In genomic region chr6:11604836-11605506, GRCh38 we compare ENCODE assay signal across 24 cellular contexts.
DNase-seq lines count a peak whose midpoint lies in the region; ATAC-seq and TF ChIP-seq lines count a peak whose summit lies in the region.
"Had no signal": no experiment of that assay in that cellular context is flagged by ENCODE, and none has a peak within 500 bp of the region (broad histone marks: within the 10 kb centered on the region; RNA-seq: fewer than 3 reads in every experiment).

No MANE protein-coding gene starts in this region.

- no peaks in the 10 kb centered on the region for H3K36me3 ChIP-seq in Caco-2 (ENCODE audit: control insufficient read depth, insufficient read depth, low read length)
- H3K36me3 ChIP-seq: adrenal gland, cardiac muscle cell, prostate gland, tibial artery had no signal

- intact Hi-C loops in Caco-2 (cut with micrococcal nuclease; ENCODE audit: unreplicated experiment) = no loop called here
- intact Hi-C loops in right cardiac atrium (cut with DNase I) = no loop called here

- H3K9me3 Mint-ChIP-seq in Caco-2 (ENCODE audit: unreplicated experiment) = peaks cover 33% of the 10 kb centered on the region
- no peaks in the 10 kb centered on the region for H3K9me3 Mint-ChIP-seq in osteocyte (ENCODE audit: unreplicated experiment)
- H3K9me3 Mint-ChIP-seq in natural killer cell treated with Interleukin-12 subunit alpha and Interleukin-12 subunit beta and Interleukin-15 and Interleukin-18, amount 100 ng/mL, for 72 hours = no peaks in the 10 kb centered on the region
- H3K9me3 Mint-ChIP-seq: naive thymus-derived CD8-positive, alpha-beta T cell; stimulated activated memory B cell treated with anti-CD40 and anti-IgM and Interleukin-4, amounts not matched to agents 10 μg/mL and 1 μg/mL and 100 μg/mL, for 72 hours; T-helper 1 cell treated with Interleukin-12 subunit alpha and Interleukin-12 subunit beta and Interleukin-4 antibody, amounts not matched to agents 30 μg/mL and 1 μg/mL, for 36 hours had no signal

- 53% methylated on average over 5 of the region's 5 CpGs for WGBS in right cardiac atrium

- peaks cover 4% of the 10 kb centered on the region for H3K36me3 Mint-ChIP-seq in Caco-2 (ENCODE audit: insufficient read depth, unreplicated experiment)
- peaks cover 2% of the 10 kb centered on the region for H3K36me3 Mint-ChIP-seq in osteocyte (ENCODE audit: unreplicated experiment)
- no peaks in the 10 kb centered on the region for H3K36me3 Mint-ChIP-seq in natural killer cell treated with Interleukin-12 subunit alpha and Interleukin-12 subunit beta and Interleukin-15 and Interleukin-18, amount 100 ng/mL, for 72 hours
- H3K36me3 Mint-ChIP-seq: naive thymus-derived CD8-positive, alpha-beta T cell; stimulated activated memory B cell treated with anti-CD40 and anti-IgM and Interleukin-4, amounts not matched to agents 10 μg/mL and 1 μg/mL and 100 μg/mL, for 72 hours had no signal

- H3K4me3 ChIP-seq in Caco-2 (ENCODE audit: low read depth, low read length) = no peak overlapping the region
- H3K4me3 ChIP-seq in NB4 (ENCODE audit: low read depth, low read length) = no peak overlapping the region
- no peak overlapping the region for H3K4me3 ChIP-seq in right cardiac atrium (ENCODE audit: low read length)
- H3K4me3 ChIP-seq: adrenal gland, cardiac muscle cell, lung, prostate gland, tibial artery had no signal

- peaks cover 69% of the 10 kb centered on the region for H3K4me1 ChIP-seq in Caco-2
- peaks cover 15% of the 10 kb centered on the region for H3K4me1 ChIP-seq in right cardiac atrium (ENCODE audit: control insufficient read depth, insufficient read depth, low read length)

- POLR2A ChIA-PET in Caco-2 (lab: Charles Lee) = no interaction called here

- CTCF ChIA-PET in Caco-2 (lab: Charles Lee) = no interaction called here

- H3K4me3 Mint-ChIP-seq in Caco-2 (ENCODE audit: unreplicated experiment) (no peak overlapping the region), osteocyte (ENCODE audit: unreplicated experiment) (no peak overlapping the region)
- no peak overlapping the region for H3K4me3 Mint-ChIP-seq in natural killer cell treated with Interleukin-12 subunit alpha and Interleukin-12 subunit beta and Interleukin-15 and Interleukin-18, amount 100 ng/mL, for 72 hours
- H3K4me3 Mint-ChIP-seq: stimulated activated memory B cell treated with anti-CD40 and anti-IgM and Interleukin-4, amounts not matched to agents 10 μg/mL and 1 μg/mL and 100 μg/mL, for 72 hours; T-helper 1 cell treated with Interleukin-12 subunit alpha and Interleukin-12 subunit beta and Interleukin-4 antibody, amounts not matched to agents 30 μg/mL and 1 μg/mL, for 36 hours had no signal

- H3K27ac Mint-ChIP-seq in Caco-2 (ENCODE audit: unreplicated experiment) = peak overlapping the region; percentile 19
- peak overlapping the region; percentile 43 for H3K27ac Mint-ChIP-seq in osteocyte (ENCODE audit: unreplicated experiment)
- H3K27ac Mint-ChIP-seq in natural killer cell treated with Interleukin-12 subunit alpha and Interleukin-12 subunit beta and Interleukin-15 and Interleukin-18, amount 100 ng/mL, for 72 hours = no peak overlapping the region
- H3K27ac Mint-ChIP-seq: stimulated activated memory B cell treated with anti-CD40 and anti-IgM and Interleukin-4, amounts not matched to agents 10 μg/mL and 1 μg/mL and 100 μg/mL, for 72 hours; T-helper 1 cell treated with Interleukin-12 subunit alpha and Interleukin-12 subunit beta and Interleukin-4 antibody, amounts not matched to agents 30 μg/mL and 1 μg/mL, for 36 hours had no signal

- no peak overlapping the region for H3K27ac ChIP-seq in right cardiac atrium (ENCODE audit: low read length)
- H3K27ac ChIP-seq: adrenal gland, cardiac muscle cell, prostate gland, tibial artery had no signal

- H3K27me3 Mint-ChIP-seq in Caco-2 (ENCODE audit: insufficient read depth, unreplicated experiment) = no peaks in the 10 kb centered on the region
- H3K27me3 Mint-ChIP-seq in osteocyte (ENCODE audit: unreplicated experiment) = no peaks in the 10 kb centered on the region
- H3K27me3 Mint-ChIP-seq in natural killer cell treated with Interleukin-12 subunit alpha and Interleukin-12 subunit beta and Interleukin-15 and Interleukin-18, amount 100 ng/mL, for 72 hours = peaks cover 36 to 39% of the 10 kb centered on the region in 2 donors

- ATAC-seq in right cardiac atrium (peak; percentile 42 to 50), GM19397 (IDR thresholded peaks at IDR 0.05; ENCODE audit: unreplicated experiment) (no peak)
- no peak for ATAC-seq in natural killer cell treated with Interleukin-12 subunit alpha and Interleukin-12 subunit beta and Interleukin-15 and Interleukin-18, amount 100 ng/mL, for 72 hours
- ATAC-seq: esophagus mucosa; naive thymus-derived CD8-positive, alpha-beta T cell; stimulated activated memory B cell treated with anti-CD40 and anti-IgM and Interleukin-4, amounts not matched to agents 10 μg/mL and 1 μg/mL and 100 μg/mL, for 72 hours had no signal

- BruUV-seq in Caco-2 (replicated peaks; lab: Mats Ljungman, UMichigan) = no TSS peak

- H3K4me1 Mint-ChIP-seq in Caco-2 (ENCODE audit: low read depth, unreplicated experiment) = peaks cover 57% of the 10 kb centered on the region
- H3K4me1 Mint-ChIP-seq in osteocyte (ENCODE audit: unreplicated experiment) = peaks cover 50% of the 10 kb centered on the region
- peaks cover 6 to 7% of the 10 kb centered on the region in 2 donors for H3K4me1 Mint-ChIP-seq in natural killer cell treated with Interleukin-12 subunit alpha and Interleukin-12 subunit beta and Interleukin-15 and Interleukin-18, amount 100 ng/mL, for 72 hours (ENCODE audit: low read depth in 2 of 2)
- H3K4me1 Mint-ChIP-seq: stimulated activated memory B cell treated with anti-CD40 and anti-IgM and Interleukin-4, amounts not matched to agents 10 μg/mL and 1 μg/mL and 100 μg/mL, for 72 hours had no signal

- TF ChIP-seq POLR2A in NB4 (IDR thresholded peaks at IDR 0.05; ENCODE audit: extremely low read depth, insufficient read length) = no peak

- DNase-seq in Caco-2 = no peak
- peak; percentile 25 for DNase-seq in NB4 (ENCODE audit: low read depth)
- peak in 2 of 3 donors; percentile 33 to 73 for DNase-seq in right cardiac atrium
- peak; percentile 34 for DNase-seq in osteocyte (ENCODE audit: extremely low spot score, unreplicated experiment)
- DNase-seq in activated CD4-positive, alpha-beta T cell treated with anti-CD3 and anti-CD28 coated beads, Interleukin-2, amount 50 U/mL, for 48 hours = no peak
- DNase-seq in mucosa of gallbladder (ENCODE audit: low spot score) = no peak
- DNase-seq in natural killer cell treated with Interleukin-12 subunit alpha and Interleukin-12 subunit beta and Interleukin-15 and Interleukin-18, amount 100 ng/mL, for 72 hours (ENCODE audit: low spot score) = no peak
- DNase-seq: activated CD4-positive, alpha-beta T cell treated with anti-CD3 and anti-CD28 coated beads, Interleukin-2, amount 50 U/mL, for 1 hour; activated gamma-delta T cell treated with Interleukin-2 at 50 U/mL for 16 hours; adrenal gland; Kasumi-1; naive thymus-derived CD8-positive, alpha-beta T cell; NCI-H1417 treated with DMSO at 0.1 percent for 48 hours; NCI-H526 treated with DMSO at 0.1 percent for 48 hours; SHP77; stimulated activated CD4-positive, alpha-beta T cell treated with anti-CD3 and anti-CD28 coated beads, Interleukin-15, amount 100 ng/mL, for 24 hours had no signal

- H3K27me3 ChIP-seq in Caco-2 (replicated peaks; ENCODE audit: control insufficient read depth, insufficient read depth, low read length) (no peaks in the 10 kb centered on the region), right cardiac atrium (ENCODE audit: control insufficient read depth, insufficient read depth) (no peaks in the 10 kb centered on the region)
- H3K27me3 ChIP-seq: adrenal gland, cardiac muscle cell, tibial artery had no signal

- TF ChIP-seq CTCF in Caco-2 (IDR thresholded peaks at IDR 0.05; ENCODE audit: insufficient read depth in 1 of 2, low read depth in 1 of 2, low read length in 1 of 2, severe bottlenecking in 1 of 2, unreplicated experiment in 1 of 2) (no peak), NB4 (IDR thresholded peaks at IDR 0.05; ENCODE audit: low read depth, low read length) (no peak), osteocyte (IDR thresholded peaks at IDR 0.05) (no peak)

- no peaks in the 10 kb centered on the region; the same call in 1 of the 2 replicates for H3K9me3 ChIP-seq in Caco-2
- no peaks in the 10 kb centered on the region for H3K9me3 ChIP-seq in right cardiac atrium (ENCODE audit: control insufficient read depth, low read length)
- H3K9me3 ChIP-seq: adrenal gland, prostate gland, tibial artery had no signal

Comparison
In these comparisons a context has a peak if more than half of its experiments do, and no peak if none do; other contexts are left out.
1. DNase-seq: peak in NB4 (single experiment), right cardiac atrium (2 of 3) and osteocyte (single experiment); none in Caco-2 (0 of 2), activated CD4-positive, alpha-beta T cell treated with anti-CD3 and anti-CD28 coated beads, Interleukin-2, amount 50 U/mL, for 48 hours (0 of 2), mucosa of gallbladder (single experiment) and natural killer cell treated with Interleukin-12 subunit alpha and Interleukin-12 subunit beta and Interleukin-15 and Interleukin-18, amount 100 ng/mL, for 72 hours (single experiment).
2. H3K27ac Mint-ChIP-seq: peak in Caco-2 (single experiment) and osteocyte (single experiment); none in natural killer cell treated with Interleukin-12 subunit alpha and Interleukin-12 subunit beta and Interleukin-15 and Interleukin-18, amount 100 ng/mL, for 72 hours (0 of 2).
3. ATAC-seq: peak in right cardiac atrium (2 of 2); none in natural killer cell treated with Interleukin-12 subunit alpha and Interleukin-12 subunit beta and Interleukin-15 and Interleukin-18, amount 100 ng/mL, for 72 hours (0 of 2) and GM19397 (single experiment).